In genomic region chrX:125202486-125203378, GRCh38 we compare ENCODE assay signal across 10 cellular contexts.
A peak's percentile ranks its signal among the peaks of the same experiment; 100 is the strongest.
DNase-seq lines count a peak whose midpoint lies in the region; ATAC-seq, FAIRE-seq and TF ChIP-seq lines count a peak whose summit lies in the region.
"Had no signal": no experiment of that assay in that cellular context is flagged by ENCODE, and none has a peak within 500 bp of the region (broad histone marks: within the 10 kb centered on the region; RNA-seq: fewer than 3 reads in every experiment).

No MANE protein-coding gene starts in this region.

- H3K27me3 ChIP-seq in HepG2 (ENCODE audit: control insufficient read depth in 1 of 2, insufficient read depth in 2 of 2, low read length in 2 of 2): peaks cover 0 to 4% of the 10 kb centered on the region in 2 experiments; a peak in 2 of 5 replicates

- H3K79me2 ChIP-seq in HepG2 (ENCODE audit: insufficient read depth, low read length): no peaks in the 10 kb centered on the region

- no TSS peak for BruUV-seq in HepG2 (replicated peaks; lab: Mats Ljungman, UMichigan)

- H4K20me1 ChIP-seq in HepG2 (ENCODE audit: insufficient read depth, low read length): no peaks in the 10 kb centered on the region
- H4K20me1 ChIP-seq: BLaER1 had no signal

- H3K9me3 ChIP-seq in SK-N-MC (ENCODE audit: low read depth, low read length): no peaks in the 10 kb centered on the region
- H3K9me3 ChIP-seq in HepG2 (ENCODE audit: low read length): no peaks in the 10 kb centered on the region

- ATAC-seq in HepG2 (no peak), HG03095 (IDR thresholded peaks at IDR 0.05; ENCODE audit: unreplicated experiment) (no peak)

- H3K4me2 ChIP-seq in HepG2 (ENCODE audit: low read depth, low read length): no peak overlapping the region
- H3K4me2 ChIP-seq: BLaER1 had no signal

- intact Hi-C loops in HepG2 (cut with micrococcal nuclease; ENCODE audit: unreplicated experiment): no loop called here

- peaks cover 58% of the 10 kb centered on the region for H3K27me3 Mint-ChIP-seq in T-helper 1 cell treated with Interleukin-12 subunit alpha and Interleukin-12 subunit beta and Interleukin-4 antibody, amounts not matched to agents 30 μg/mL and 1 μg/mL, for 36 hours (ENCODE audit: low read depth)
- H3K27me3 Mint-ChIP-seq in stimulated activated naive CD8-positive, alpha-beta T cell treated with anti-CD3 and anti-CD28 coated beads, Interleukin-15, Interleukin-2, amounts not matched to agents 100 ng/mL and 50 ng/mL, for 24 hours: peaks cover 37% of the 10 kb centered on the region

- H3K36me3 ChIP-seq in SK-N-MC (ENCODE audit: insufficient read depth, low read length) (no peaks in the 10 kb centered on the region), HepG2 (replicated peaks in 1 of 2; ENCODE audit: control insufficient read depth in 1 of 2, insufficient read depth in 2 of 2, low read length in 2 of 2) (no peaks in the 10 kb centered on the region)
- H3K36me3 ChIP-seq: BLaER1, brain microvascular endothelial cell had no signal

- 27% methylated on average over 13 of the region's 41 CpGs for WGBS in HepG2 (ENCODE audit: low lambda C conversion rate)

- in situ Hi-C loops in HepG2 (cut with HindIII; ENCODE audit: extremely low pct_ligation_motif_present, low pct_unique_long_range_greater_than_20kb): no loop called here

- H3K9me3 Mint-ChIP-seq in T-helper 1 cell treated with Interleukin-12 subunit alpha and Interleukin-12 subunit beta and Interleukin-4 antibody, amounts not matched to agents 30 μg/mL and 1 μg/mL, for 36 hours: no peaks in the 10 kb centered on the region
- no peaks in the 10 kb centered on the region for H3K9me3 Mint-ChIP-seq in stimulated activated naive CD8-positive, alpha-beta T cell treated with anti-CD3 and anti-CD28 coated beads, Interleukin-15, Interleukin-2, amounts not matched to agents 100 ng/mL and 50 ng/mL, for 24 hours

- POLR2A ChIA-PET in HepG2 (lab: Yijun Ruan, JAX): no interaction called here

- no peak for TF ChIP-seq RAD21 in HepG2 (CRISPR knock-in tag; IDR thresholded peaks at IDR 0.05)

- DNase-seq in T-helper 1 cell (no peak), SK-N-MC (ENCODE audit: low read depth, low spot score) (no peak), HepG2 (ENCODE audit: low spot score) (no peak), frontal cortex (ENCODE audit: low spot score in 2 of 2) (no peak)
- DNase-seq: brain microvascular endothelial cell had no signal

- peak overlapping the region; percentile 36 for H3K27ac Mint-ChIP-seq in T-helper 1 cell treated with Interleukin-12 subunit alpha and Interleukin-12 subunit beta and Interleukin-4 antibody, amounts not matched to agents 30 μg/mL and 1 μg/mL, for 36 hours
- H3K27ac Mint-ChIP-seq in stimulated activated naive CD8-positive, alpha-beta T cell treated with anti-CD3 and anti-CD28 coated beads, Interleukin-15, Interleukin-2, amounts not matched to agents 100 ng/mL and 50 ng/mL, for 24 hours: no peak overlapping the region

- TF ChIP-seq EP300 in HepG2 (IDR thresholded peaks at IDR 0.05; ENCODE audit: low read depth in 2 of 2, low read length in 2 of 2) (no peak), HepG2 (CRISPR knock-in tag; IDR thresholded peaks at IDR 0.05; ENCODE audit: borderline replicate concordance) (no peak)

- H3K9ac ChIP-seq in SK-N-MC (ENCODE audit: insufficient read length) (peak overlapping the region; percentile 71), HepG2 (ENCODE audit: insufficient read depth, low read depth, low read length) (no peak overlapping the region)
- H3K9ac ChIP-seq: BLaER1 had no signal

- TF ChIP-seq POLR2A in HepG2 (IDR thresholded peaks at IDR 0.05; ENCODE audit: insufficient read depth in 1 of 2, low read depth in 2 of 2, low read length in 2 of 2): no peak

- no peak for TF ChIP-seq CTCF in HepG2 (CRISPR knock-in tag; IDR thresholded peaks at IDR 0.05)

- FAIRE-seq in HepG2 (lab: Jason Lieb, UNC) (no peak), frontal cortex (lab: Jason Lieb, UNC) (no peak)

- CTCF ChIA-PET in HepG2 (lab: Yijun Ruan, JAX; ENCODE audit: low intra/inter-chr PET ratio, low total read pairs): no interaction called here

- H3K4me1 Mint-ChIP-seq in T-helper 1 cell treated with Interleukin-12 subunit alpha and Interleukin-12 subunit beta and Interleukin-4 antibody, amounts not matched to agents 30 μg/mL and 1 μg/mL, for 36 hours (ENCODE audit: low read depth): peaks cover 15% of the 10 kb centered on the region
- peaks cover 13% of the 10 kb centered on the region for H3K4me1 Mint-ChIP-seq in stimulated activated naive CD8-positive, alpha-beta T cell treated with anti-CD3 and anti-CD28 coated beads, Interleukin-15, Interleukin-2, amounts not matched to agents 100 ng/mL and 50 ng/mL, for 24 hours (ENCODE audit: low read depth)

- H3K4me3 Mint-ChIP-seq in T-helper 1 cell treated with Interleukin-12 subunit alpha and Interleukin-12 subunit beta and Interleukin-4 antibody, amounts not matched to agents 30 μg/mL and 1 μg/mL, for 36 hours: peak overlapping the region; percentile 48
- H3K4me3 Mint-ChIP-seq in stimulated activated naive CD8-positive, alpha-beta T cell treated with anti-CD3 and anti-CD28 coated beads, Interleukin-15, Interleukin-2, amounts not matched to agents 100 ng/mL and 50 ng/mL, for 24 hours: peak overlapping the region; percentile 12

- H3K4me3 ChIP-seq in SK-N-MC: peak overlapping the region; percentile 87
- peak overlapping the region; percentile 39 for H3K4me3 ChIP-seq in iPS-11a (ENCODE audit: low read depth, low read length)
- H3K4me3 ChIP-seq in HepG2 (replicated peaks in 1 of 3; ENCODE audit: insufficient read depth in 1 of 3, low read depth in 2 of 3, low read length in 3 of 3): no peak overlapping the region
- H3K4me3 ChIP-seq: BLaER1 had no signal

- H3K4me1 ChIP-seq in HepG2 (ENCODE audit: insufficient read depth, low read length): no peaks in the 10 kb centered on the region
- H3K4me1 ChIP-seq: BLaER1 had no signal

- H2AFZ ChIP-seq in HepG2 (ENCODE audit: low read length): no peak overlapping the region

- no peaks in the 10 kb centered on the region for H3K36me3 Mint-ChIP-seq in T-helper 1 cell treated with Interleukin-12 subunit alpha and Interleukin-12 subunit beta and Interleukin-4 antibody, amounts not matched to agents 30 μg/mL and 1 μg/mL, for 36 hours (ENCODE audit: low read depth)
- no peaks in the 10 kb centered on the region for H3K36me3 Mint-ChIP-seq in stimulated activated naive CD8-positive, alpha-beta T cell treated with anti-CD3 and anti-CD28 coated beads, Interleukin-15, Interleukin-2, amounts not matched to agents 100 ng/mL and 50 ng/mL, for 24 hours (ENCODE audit: low read depth)

- no peak overlapping the region for H3K27ac ChIP-seq in SK-N-MC
- H3K27ac ChIP-seq in HepG2 (ENCODE audit: extremely low read length, insufficient read depth, low read length): no peak overlapping the region
- H3K27ac ChIP-seq: BLaER1, brain microvascular endothelial cell had no signal

TF ChIP-seq in HepG2, 621 proteins besides CTCF, POLR2A, EP300 and RAD21:
- no peak for TF ChIP-seq ZC3H4 (CRISPR knock-in tag; IDR thresholded peaks at IDR 0.05; ENCODE audit: borderline replicate concordance)
- TF ChIP-seq PREB (CRISPR knock-in tag; IDR thresholded peaks at IDR 0.05): no peak
- no peak for TF ChIP-seq PRMT3 (CRISPR knock-in tag; IDR thresholded peaks at IDR 0.05; ENCODE audit: borderline replicate concordance, low read depth)
- no peak for TF ChIP-seq ZNF607 (CRISPR knock-in tag; IDR thresholded peaks at IDR 0.05; ENCODE audit: borderline replicate concordance)

Comparison
In these comparisons a context has a peak if more than half of its experiments do, and no peak if none do; other contexts are left out.
1. H3K4me3 ChIP-seq: peak in SK-N-MC (single experiment) and iPS-11a (single experiment); none in HepG2 (0 of 3).